ENCODE assay signal across 1 cellular context in genomic region chr10:5655003-5655600, GRCh38.
TF ChIP-seq lines count a peak whose summit lies in the region.

No MANE protein-coding gene starts in this region.

TF ChIP-seq in GM12878, 131 proteins besides CTCF, POLR2A, EP300 and RAD21:
- no peak for TF ChIP-seq MAX (IDR thresholded peaks at IDR 0.05; ENCODE audit: low read depth, low read length)
- no peak for TF ChIP-seq RBBP5 (conservative IDR thresholded peaks at IDR 0.05)
- TF ChIP-seq MYB (IDR thresholded peaks at IDR 0.05; ENCODE audit: borderline replicate concordance, low read depth, low read length) = no peak
- TF ChIP-seq BRCA1 (IDR thresholded peaks at IDR 0.05; ENCODE audit: low read depth, low read length) = no peak
- TF ChIP-seq PRDM15 (CRISPR knock-in tag; IDR thresholded peaks at IDR 0.05) = no peak
- TF ChIP-seq EGR1 (IDR thresholded peaks at IDR 0.05; ENCODE audit: borderline replicate concordance in 1 of 2, low read depth in 2 of 2, low read length in 2 of 2) = no peak
- no peak for TF ChIP-seq SMARCA5 (IDR thresholded peaks at IDR 0.05)
- TF ChIP-seq SREBF1 (IDR thresholded peaks at IDR 0.05; ENCODE audit: low read length) = no peak
- no peak for TF ChIP-seq FOS (IDR thresholded peaks at IDR 0.05; ENCODE audit: borderline replicate concordance, extremely low read depth, insufficient read length)
- TF ChIP-seq ATF3 (IDR thresholded peaks at IDR 0.05; ENCODE audit: borderline replicate concordance, extremely low read depth, low read depth, low read length) = no peak
- no peak for TF ChIP-seq TCF12 (IDR thresholded peaks at IDR 0.05; ENCODE audit: low read depth, low read length)
- no peak for TF ChIP-seq MXI1 (IDR thresholded peaks at IDR 0.05; ENCODE audit: low read depth, low read length)
- no peak for TF ChIP-seq CBX5 (IDR thresholded peaks at IDR 0.05; ENCODE audit: low read depth)
- TF ChIP-seq TBL1XR1 (IDR thresholded peaks at IDR 0.05; ENCODE audit: low read depth, low read length) = no peak
- TF ChIP-seq CEBPZ (IDR thresholded peaks at IDR 0.05; ENCODE audit: low read depth, low read length) = no peak
- TF ChIP-seq ZNF592 (IDR thresholded peaks at IDR 0.05) = no peak
- TF ChIP-seq MTA3 (IDR thresholded peaks at IDR 0.05; ENCODE audit: borderline replicate concordance, low read length) = no peak
- no peak for TF ChIP-seq SMC3 (IDR thresholded peaks at IDR 0.05; ENCODE audit: borderline replicate concordance, low read length)
